ENCODE assay signal across 8 cellular contexts in the genomic region with DNA sequence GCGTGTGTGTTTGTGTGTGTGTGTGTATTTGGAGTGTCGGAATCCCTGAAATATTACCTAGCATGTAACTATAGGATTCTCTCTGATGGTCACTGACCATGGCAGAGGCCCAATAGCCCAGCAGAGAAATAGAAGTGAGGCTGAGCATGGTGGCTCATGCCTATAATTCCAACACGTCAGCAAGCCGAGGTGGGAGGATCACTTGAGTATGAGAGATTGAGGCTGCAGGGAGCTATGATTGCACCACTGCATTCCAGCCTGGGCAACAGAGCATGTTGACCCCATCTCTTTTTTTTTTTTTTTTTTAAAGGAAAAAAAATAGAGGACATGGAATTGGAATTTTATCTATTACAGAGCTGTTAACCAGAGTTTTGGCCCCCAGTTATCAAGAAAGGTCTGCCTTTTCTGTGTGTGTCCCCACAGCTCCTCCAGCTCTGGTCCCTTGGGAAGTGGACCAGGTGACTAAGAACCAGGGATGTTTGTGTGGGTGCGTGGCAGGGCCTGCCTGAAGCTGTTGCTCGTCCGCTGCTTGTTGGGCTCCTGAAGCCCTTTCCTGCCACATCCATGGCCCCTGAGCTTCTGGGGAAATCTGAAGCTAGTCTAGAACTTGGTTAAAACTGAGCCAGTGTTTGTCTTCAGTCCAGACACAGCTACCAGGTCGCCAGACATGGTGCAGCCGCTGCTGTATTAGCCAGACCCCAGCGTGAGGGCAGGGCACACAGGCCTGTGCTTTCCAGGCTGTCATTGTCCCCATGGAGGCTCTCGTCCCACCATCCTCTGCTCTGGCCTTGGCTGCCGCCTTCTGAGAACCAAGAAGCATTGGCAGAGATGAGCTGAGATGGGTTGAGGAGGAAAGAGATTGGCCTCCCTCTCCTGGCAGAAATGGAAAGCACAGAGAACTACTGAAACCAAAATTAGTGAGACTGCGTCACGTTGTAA. TPM values are rescaled to one million over a fixed set of nuclear protein-coding genes. Genes with fewer than 3 reads are reported as not detected.
A peak's percentile ranks its signal among the peaks of the same experiment; 100 is the strongest.
DNase-seq lines count a peak whose midpoint lies in the region; ATAC-seq and TF ChIP-seq lines count a peak whose summit lies in the region.

No MANE protein-coding gene starts in this region.

- no peak overlapping the region for H3K4me3 ChIP-seq in cardiac fibroblast (replicated peaks in 1 of 2; ENCODE audit: low read depth in 2 of 2, low read length in 2 of 2)

- TF ChIP-seq CTCF in cardiac fibroblast (IDR thresholded peaks at IDR 0.05; ENCODE audit: low read depth, low read length), result peak; percentile 72

- ATAC-seq in left lobe of liver, result peak; percentile 88
- no peak for ATAC-seq in HG03469 (IDR thresholded peaks at IDR 0.05; ENCODE audit: unreplicated experiment)

- DNase-seq in DMS53 (lab: John Stamatoyannopoulos, UW) (peak; percentile 71), NCI-H2196 (lab: John Stamatoyannopoulos, UW; ENCODE audit: unreplicated experiment) (peak; percentile 42), cardiac fibroblast (ENCODE audit: low read depth in 2 of 2) (peak; percentile 74 to 78), left lobe of liver (ENCODE audit: low spot score) (peak; percentile 58), ureter (ENCODE audit: low spot score) (peak; percentile 73), GM19240 (ENCODE audit: insufficient read length, low spot score) (no peak)
- DNase-seq in stimulated activated naive CD4-positive, alpha-beta T cell treated with Interleukin-2 at 50 U/mL for 16 hours (lab: John Stamatoyannopoulos, UW), result no peak

RNA-seq across cellular contexts. Expression of a gene that starts 25.5 kb away (rescaled TPM):
- not detected for total RNA-seq in left lobe of liver
- 3.0 TPM for total RNA-seq in ureter

RNA-seq across cellular contexts. Expression of a gene that starts 58.8 kb away (rescaled TPM):
- total RNA-seq in left lobe of liver (2,376 TPM), ureter (47.6 TPM)

Comparison
In these comparisons a context has a peak if more than half of its experiments do, and no peak if none do; other contexts are left out.
1. DNase-seq: peak in DMS53 (single experiment), NCI-H2196 (single experiment), cardiac fibroblast (2 of 2), left lobe of liver (single experiment) and ureter (single experiment); none in stimulated activated naive CD4-positive, alpha-beta T cell treated with Interleukin-2 at 50 U/mL for 16 hours (single experiment) and GM19240 (single experiment).
2. RNA of a gene that starts 58.8 kb away (total RNA-seq): 2,376 TPM in left lobe of liver (single experiment); 47.6 TPM in ureter (single experiment); every median in the first group is over 10 times any median in the second.